In genomic region chr21:27740084-27740483, GRCh38 we compare ENCODE assay signal across 1 cellular context.
TF ChIP-seq lines count a peak whose summit lies in the region.

No MANE protein-coding gene starts in this region.

TF ChIP-seq in GM23338, 12 proteins besides CTCF, POLR2A, EP300 and RAD21 (continued from another document):
- no peak for TF ChIP-seq ZNF114 (CRISPR knock-in tag; IDR thresholded peaks at IDR 0.05)
- no peak for TF ChIP-seq NANOG (IDR thresholded peaks at IDR 0.05; ENCODE audit: borderline replicate concordance)
